Comparison of ENCODE assay signal across 29 cellular contexts in the genomic region with DNA sequence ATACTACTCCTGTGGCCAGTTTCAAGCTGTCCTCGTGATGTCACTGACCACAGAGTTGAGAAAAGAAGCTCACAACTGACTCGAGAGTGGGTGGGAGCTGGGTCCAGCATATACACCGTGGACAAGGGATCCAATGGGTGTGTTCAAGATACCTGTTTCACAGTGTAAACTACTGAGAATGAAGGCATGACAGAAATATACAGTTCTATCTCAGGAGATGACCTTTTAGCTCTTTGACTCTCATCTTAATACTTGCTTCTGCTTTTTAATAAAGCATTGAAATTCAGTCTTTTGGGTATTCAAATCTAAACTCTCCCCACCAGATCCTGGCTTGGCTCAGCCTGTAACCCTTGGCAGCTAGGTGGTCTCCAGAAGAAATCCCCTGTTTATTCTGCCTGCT.
"Had no signal": no experiment of that assay in that cellular context is flagged by ENCODE, and none has a peak within 500 bp of the region (broad histone marks: within the 10 kb centered on the region; RNA-seq: fewer than 3 reads in every experiment).

No MANE protein-coding gene starts in this region.

- H3K27me3 ChIP-seq: cardiac muscle cell, heart left ventricle, left lung, right lobe of liver, vagina had no signal

- H3K36me3 ChIP-seq: cardiac muscle cell, heart left ventricle, left lung, lower lobe of right lung, right lobe of liver, vagina had no signal

- DNase-seq: activated CD4-positive, alpha-beta T cell treated with anti-CD3 and anti-CD28 coated beads for 36 hours; activated CD4-positive, CD25-positive, alpha-beta regulatory T cell; activated CD8-positive, alpha-beta memory T cell treated with anti-CD3 and anti-CD28 coated beads, Interleukin-2, amount 10 ng/mL, durations not matched to agents 7 days and 5 days; activated CD8-positive, alpha-beta T cell treated with anti-CD3 and anti-CD28 coated beads, Interleukin-2, amount 10 ng/mL, durations not matched to agents 7 days and 5 days; activated T-cell treated with anti-CD3 and anti-CD28 coated beads, Interleukin-2, amount 50 U/mL, for 48 hours; anterior cingulate cortex; cerebellar nuclear complex; cortex of kidney; endodermal cell; foreskin fibroblast; heart left ventricle; hypothalamus; left lung; lower lobe of right lung; mesendoderm; mucosa of descending colon; right lobe of liver; stimulated activated CD4-positive, alpha-beta T cell treated with anti-CD3 and anti-CD28 coated beads, Interleukin-12 subunit alpha, Interleukin-12 subunit beta, amount 100 ng/mL, for 4 hours; stimulated activated CD4-positive, alpha-beta T cell treated with anti-CD3 and anti-CD28 coated beads, Interleukin-4, amount 100 ng/mL, for 1 hour; T-cell had no signal

- H3K4me3 Mint-ChIP-seq: activated CD4-positive, alpha-beta T cell treated with anti-CD3 and anti-CD28 coated beads for 36 hours; activated CD8-positive, alpha-beta memory T cell treated with anti-CD3 and anti-CD28 coated beads, Interleukin-2, amount 10 ng/mL, durations not matched to agents 7 days and 5 days; activated CD8-positive, alpha-beta T cell treated with anti-CD3 and anti-CD28 coated beads, Interleukin-2, amount 10 ng/mL, durations not matched to agents 7 days and 5 days; activated naive CD8-positive, alpha-beta T cell; endodermal cell; natural killer cell treated with Interleukin-12 subunit alpha and Interleukin-12 subunit beta and Interleukin-15 and Interleukin-18, amount 100 ng/mL, for 72 hours; stimulated activated naive CD8-positive, alpha-beta T cell treated with anti-CD3 and anti-CD28 coated beads, Interleukin-15, Interleukin-2, amounts not matched to agents 100 ng/mL and 50 ng/mL, for 24 hours; T-cell; type B pancreatic cell had no signal

- H3K4me1 Mint-ChIP-seq: activated CD4-positive, alpha-beta T cell treated with anti-CD3 and anti-CD28 coated beads for 36 hours; activated CD8-positive, alpha-beta memory T cell treated with anti-CD3 and anti-CD28 coated beads, Interleukin-2, amount 10 ng/mL, durations not matched to agents 7 days and 5 days; endodermal cell; T-cell had no signal

- H3K27ac ChIP-seq: cardiac muscle cell, heart left ventricle, left lung, lower lobe of right lung, right lobe of liver, skin epidermis, vagina had no signal

- H3K36me3 Mint-ChIP-seq: activated CD8-positive, alpha-beta memory T cell treated with anti-CD3 and anti-CD28 coated beads, Interleukin-2, amount 10 ng/mL, durations not matched to agents 7 days and 5 days; activated naive CD8-positive, alpha-beta T cell; natural killer cell treated with Interleukin-12 subunit alpha and Interleukin-12 subunit beta and Interleukin-15 and Interleukin-18, amount 100 ng/mL, for 72 hours; T-cell; type B pancreatic cell had no signal

- H3K27ac Mint-ChIP-seq: activated CD4-positive, alpha-beta T cell treated with anti-CD3 and anti-CD28 coated beads for 36 hours; activated CD8-positive, alpha-beta memory T cell treated with anti-CD3 and anti-CD28 coated beads, Interleukin-2, amount 10 ng/mL, durations not matched to agents 7 days and 5 days; activated CD8-positive, alpha-beta T cell treated with anti-CD3 and anti-CD28 coated beads, Interleukin-2, amount 10 ng/mL, durations not matched to agents 7 days and 5 days; activated naive CD8-positive, alpha-beta T cell; activated T-helper 2 cell treated with anti-CD3 and anti-CD28 coated beads, Interferon-gamma antibody, Interleukin-2, Interleukin-4, amounts not matched to agents 10 μg/mL and 5 μg/mL and 100 μg/mL, durations not matched to agents 14 hours and 24 hours and 36 hours; endodermal cell; natural killer cell treated with Interleukin-12 subunit alpha and Interleukin-12 subunit beta and Interleukin-15 and Interleukin-18, amount 100 ng/mL, for 72 hours; stimulated activated naive CD8-positive, alpha-beta T cell treated with anti-CD3 and anti-CD28 coated beads, Interleukin-15, Interleukin-2, amounts not matched to agents 100 ng/mL and 50 ng/mL, for 24 hours; T-cell; type B pancreatic cell had no signal

- H3K9me3 Mint-ChIP-seq: activated T-helper 2 cell treated with anti-CD3 and anti-CD28 coated beads, Interferon-gamma antibody, Interleukin-2, Interleukin-4, amounts not matched to agents 10 μg/mL and 5 μg/mL and 100 μg/mL, durations not matched to agents 14 hours and 24 hours and 36 hours; endodermal cell; natural killer cell treated with Interleukin-12 subunit alpha and Interleukin-12 subunit beta and Interleukin-15 and Interleukin-18, amount 100 ng/mL, for 72 hours; stimulated activated naive CD8-positive, alpha-beta T cell treated with anti-CD3 and anti-CD28 coated beads, Interleukin-15, Interleukin-2, amounts not matched to agents 100 ng/mL and 50 ng/mL, for 24 hours; T-cell; type B pancreatic cell had no signal

- H3K4me3 ChIP-seq: cardiac muscle cell, heart left ventricle, left lung, lower lobe of right lung, mucosa of descending colon, right lobe of liver, skin epidermis, vagina had no signal

- H3K4me1 ChIP-seq: heart left ventricle, left lung, lower lobe of right lung, right lobe of liver, vagina had no signal

- H3K27me3 Mint-ChIP-seq: activated CD4-positive, alpha-beta T cell treated with anti-CD3 and anti-CD28 coated beads for 36 hours; activated CD8-positive, alpha-beta memory T cell treated with anti-CD3 and anti-CD28 coated beads, Interleukin-2, amount 10 ng/mL, durations not matched to agents 7 days and 5 days; activated naive CD8-positive, alpha-beta T cell; natural killer cell treated with Interleukin-12 subunit alpha and Interleukin-12 subunit beta and Interleukin-15 and Interleukin-18, amount 100 ng/mL, for 72 hours; stimulated activated naive CD8-positive, alpha-beta T cell treated with anti-CD3 and anti-CD28 coated beads, Interleukin-15, Interleukin-2, amounts not matched to agents 100 ng/mL and 50 ng/mL, for 24 hours; T-cell; type B pancreatic cell had no signal

- H3K9me3 ChIP-seq: heart left ventricle, left lung, lower lobe of right lung, mucosa of descending colon, right lobe of liver, vagina had no signal

- ATAC-seq: activated CD4-positive, alpha-beta T cell treated with anti-CD3 and anti-CD28 coated beads for 36 hours; activated CD8-positive, alpha-beta memory T cell treated with anti-CD3 and anti-CD28 coated beads, Interleukin-2, amount 10 ng/mL, durations not matched to agents 7 days and 5 days; activated CD8-positive, alpha-beta T cell treated with anti-CD3 and anti-CD28 coated beads, Interleukin-2, amount 10 ng/mL, durations not matched to agents 7 days and 5 days; esophagus mucosa; heart left ventricle; left lung; lower lobe of right lung; mucosa of descending colon; natural killer cell treated with Interleukin-12 subunit alpha and Interleukin-12 subunit beta and Interleukin-15 and Interleukin-18, amount 100 ng/mL, for 72 hours; right lobe of liver; T-cell had no signal
